Comparison of ENCODE assay signal across 21 cellular contexts in genomic region chr1:10522324-10522860, GRCh38. TPM values are rescaled to one million over a fixed set of nuclear protein-coding genes. Genes with fewer than 3 reads are reported as not detected.
DNase-seq lines count a peak whose midpoint lies in the region; ATAC-seq and TF ChIP-seq lines count a peak whose summit lies in the region.
"Had no signal": no experiment of that assay in that cellular context is flagged by ENCODE, and none has a peak within 500 bp of the region (broad histone marks: within the 10 kb centered on the region; RNA-seq: fewer than 3 reads in every experiment).

No MANE protein-coding gene starts in this region.

- peak overlapping the region; percentile 11 for H3K4me3 Mint-ChIP-seq in glutamatergic neuron (ENCODE audit: unreplicated experiment)
- H3K4me3 Mint-ChIP-seq: mesothelial cell of epicardium, nephron progenitor cell had no signal

- no TSS peak for BruUV-seq in A673 (replicated peaks; lab: Mats Ljungman, UMichigan)

- peaks cover 5% of the 10 kb centered on the region for H3K27me3 Mint-ChIP-seq in glutamatergic neuron (ENCODE audit: unreplicated experiment)

- H3K9me3 ChIP-seq in A673 (ENCODE audit: low read depth, low read length, poor library complexity, severe bottlenecking) (no peaks in the 10 kb centered on the region), aorta (ENCODE audit: control insufficient read depth, low read length) (no peaks in the 10 kb centered on the region)
- H3K9me3 ChIP-seq: gastrocnemius medialis, tibial nerve had no signal

- no peaks in the 10 kb centered on the region for H3K36me3 Mint-ChIP-seq in glutamatergic neuron (ENCODE audit: unreplicated experiment)

- H3K4me1 ChIP-seq in A673 (ENCODE audit: insufficient read depth, low read length, poor library complexity, severe bottlenecking): peaks cover 35% of the 10 kb centered on the region
- H3K4me1 ChIP-seq in aorta (ENCODE audit: control insufficient read depth in 1 of 2, insufficient read depth in 2 of 2, low read length in 2 of 2): peaks cover 0 to 3% of the 10 kb centered on the region in 2 donors

- POLR2A ChIA-PET in A673 (lab: Charles Lee; ENCODE audit: low non-redundant PET): interaction anchor here (0.6 kb wide), 1 partner anchor 581 kb away, joined by 17 read pairs; no protein-coding TSS in a partner anchor

- 63 to 68% methylated on average over 3 of the region's 3 CpGs for WGBS in aorta, 2 donors

- peaks cover 28% of the 10 kb centered on the region for H3K4me1 Mint-ChIP-seq in glutamatergic neuron (ENCODE audit: low read depth, unreplicated experiment)

- intact Hi-C loops in A673 (cut with micrococcal nuclease; ENCODE audit: unreplicated experiment): no loop called here
- intact Hi-C loops in left colon (cut with DNase I, micrococcal nuclease): loop anchor here in 1 of 2 donors (10.0 kb wide), 1 partner anchor 112 kb away; no protein-coding TSS in a partner anchor
- intact Hi-C loops in aorta (cut with DNase I): loop anchor here in 1 of 2 donors (10.0 kb wide), 1 partner anchor 172 kb away; no protein-coding TSS in a partner anchor

- H3K27ac Mint-ChIP-seq in glutamatergic neuron (ENCODE audit: unreplicated experiment): no peak overlapping the region
- H3K27ac Mint-ChIP-seq: mesothelial cell of epicardium, nephron progenitor cell had no signal

- DNase-seq in A673 (ENCODE audit: low spot score) (peak; percentile 52), DMS153 (lab: John Stamatoyannopoulos, UW) (peak; percentile 47), NCI-H69 (lab: John Stamatoyannopoulos, UW) (peak; percentile 33), glutamatergic neuron (no peak), left colon (no peak), aorta (no peak), NCI-H526 (lab: John Stamatoyannopoulos, UW) (no peak)
- DNase-seq in stimulated activated CD4-positive, alpha-beta T cell treated with anti-CD3 and anti-CD28 coated beads, Interleukin-2, amount 100 ng/mL, for 48 hours: no peak
- DNase-seq: activated CD4-positive, alpha-beta T cell treated with anti-CD3 and anti-CD28 coated beads, Interleukin-2, amount 50 U/mL, for 1 hour; COR-L47; gastrocnemius medialis; kidney glomerular epithelial cell; NCI-H2081 treated with DMSO at 0.1 percent for 48 hours; NCI-H82; nephron progenitor cell; PC-3; SIG-M5; stimulated activated naive CD4-positive, alpha-beta T cell had no signal

- no peak overlapping the region for H3K4me3 ChIP-seq in A673 (ENCODE audit: low read depth, low read length, poor library complexity, severe bottlenecking)
- no peak overlapping the region for H3K4me3 ChIP-seq in aorta (ENCODE audit: low read length in 2 of 2)
- H3K4me3 ChIP-seq: gastrocnemius medialis, tibial nerve had no signal

- CTCF ChIA-PET in A673 (lab: Charles Lee): no interaction called here

- H3K27me3 ChIP-seq in A673 (replicated peaks; ENCODE audit: insufficient read depth, low read depth, low read length, poor library complexity) (no peaks in the 10 kb centered on the region), aorta (ENCODE audit: control insufficient read depth in 1 of 2, insufficient read depth in 2 of 2, low read length in 1 of 2) (no peaks in the 10 kb centered on the region)
- H3K27me3 ChIP-seq: gastrocnemius medialis, tibial nerve had no signal

- H3K9me3 Mint-ChIP-seq in glutamatergic neuron (ENCODE audit: unreplicated experiment): peaks cover 2% of the 10 kb centered on the region
- H3K9me3 Mint-ChIP-seq: mesothelial cell of epicardium, nephron progenitor cell had no signal

- ATAC-seq in left colon (no peak), aorta (ENCODE audit: low FRiP score) (no peak)
- ATAC-seq: gastrocnemius medialis, HCT116, PC-3 had no signal

- TF ChIP-seq CTCF in A673 (conservative IDR thresholded peaks at IDR 0.05; ENCODE audit: low read depth, low read length) (no peak), glutamatergic neuron (IDR thresholded peaks at IDR 0.05; ENCODE audit: partially characterized antibody, unreplicated experiment) (no peak)

- H3K36me3 ChIP-seq in A673 (ENCODE audit: insufficient read depth, low read length, poor library complexity, severe bottlenecking): no peaks in the 10 kb centered on the region
- no peaks in the 10 kb centered on the region for H3K36me3 ChIP-seq in aorta (ENCODE audit: control insufficient read depth in 1 of 2, insufficient read depth in 2 of 2, low read length in 1 of 2)
- H3K36me3 ChIP-seq: tibial nerve had no signal

- H3K27ac ChIP-seq in A673 (ENCODE audit: low read depth, low read length, poor library complexity, severe bottlenecking) (no peak overlapping the region), aorta (ENCODE audit: low read depth in 1 of 2, low read length in 2 of 2) (no peak overlapping the region)
- H3K27ac ChIP-seq: gastrocnemius medialis, tibial nerve had no signal

RNA-seq across cellular contexts. Expression of gene PEX14, which starts 47.6 kb away (rescaled TPM):
- 26.8 and 29.3 TPM in 2 replicates for total RNA-seq in A673 (2021)
- 25.8 TPM for total RNA-seq in glutamatergic neuron (ENCODE audit: unreplicated experiment)
- 10 to 100 TPM; 19.7 to 21.5 TPM for total RNA-seq in left colon
- total RNA-seq in aorta: 10 to 100 TPM; 14.0 to 16.9 TPM
- polyA plus RNA-seq in aorta: 10 to 100 TPM in 1 of 2 donors, 1 to 10 TPM in 1; 4.5 to 14.8 TPM

RNA-seq across cellular contexts. Expression of gene DFFA, which starts 50.1 kb away (rescaled TPM):
- total RNA-seq in A673 (2021) (49.1 and 49.7 TPM in 2 replicates), glutamatergic neuron (ENCODE audit: unreplicated experiment) (38.0 TPM), left colon (10 to 100 TPM; 22.6 to 26.8 TPM), aorta (10 to 100 TPM; 21.4 to 29.2 TPM)
- 10 to 100 TPM in 1 of 2 donors, 1 to 10 TPM in 1; 7.8 to 14.5 TPM for polyA plus RNA-seq in aorta

Comparison
In these comparisons a context has a peak if more than half of its experiments do, and no peak if none do; other contexts are left out.
1. DNase-seq: peak in A673 (single experiment), DMS153 (single experiment) and NCI-H69 (single experiment); none in glutamatergic neuron (single experiment), stimulated activated CD4-positive, alpha-beta T cell treated with anti-CD3 and anti-CD28 coated beads, Interleukin-2, amount 100 ng/mL, for 48 hours (0 of 2), left colon (0 of 2), aorta (0 of 2) and NCI-H526 (0 of 2).